ENCODE assay signal across 8 cellular contexts in the genomic region with DNA sequence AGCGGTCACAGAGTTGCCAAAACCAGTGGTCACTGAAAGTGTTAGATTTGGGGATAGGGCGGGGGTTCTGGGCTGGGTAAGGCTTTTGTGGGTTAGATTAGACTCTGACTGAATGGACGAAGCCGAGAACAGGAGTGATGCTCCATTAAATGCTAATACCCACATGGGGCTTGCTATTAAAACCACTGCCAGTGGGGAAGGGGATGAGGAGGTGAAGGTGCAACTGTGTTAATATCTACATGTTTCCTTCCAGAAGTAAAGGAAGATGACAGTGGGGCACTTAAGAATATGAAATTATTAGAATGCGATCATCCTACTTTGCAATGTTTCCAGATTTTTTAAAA. TPM values are rescaled to one million over a fixed set of nuclear protein-coding genes. Genes with fewer than 3 reads are reported as not detected.
A peak's percentile ranks its signal among the peaks of the same experiment; 100 is the strongest.
DNase-seq lines count a peak whose midpoint lies in the region; ATAC-seq lines count a peak whose summit lies in the region.

No MANE protein-coding gene starts in this region.

- H3K4me1 Mint-ChIP-seq in activated CD4-positive, alpha-beta T cell treated with anti-CD3 and anti-CD28 coated beads for 36 hours, result peaks cover 13% of the 10 kb centered on the region
- peaks cover 23% of the 10 kb centered on the region for H3K4me1 Mint-ChIP-seq in activated naive CD8-positive, alpha-beta T cell treated with anti-CD3 and anti-CD28 coated beads, Interleukin-2, amount 50 U/mL, for 24 hours
- peaks cover 28 to 40% of the 10 kb centered on the region in 2 donors for H3K4me1 Mint-ChIP-seq in immature natural killer cell

- peak; percentile 32 for ATAC-seq in activated CD4-positive, alpha-beta T cell treated with anti-CD3 and anti-CD28 coated beads for 36 hours
- ATAC-seq in HG03354 (IDR thresholded peaks at IDR 0.05; ENCODE audit: poor library complexity, severe bottlenecking, unreplicated experiment), result peak; percentile 37
- no peak for ATAC-seq in activated naive CD8-positive, alpha-beta T cell treated with anti-CD3 and anti-CD28 coated beads, Interleukin-2, amount 50 U/mL, for 24 hours

- no peak for DNase-seq in activated CD4-positive, alpha-beta T cell treated with anti-CD3 and anti-CD28 coated beads for 36 hours
- no peak for DNase-seq in activated CD4-positive, alpha-beta T cell treated with anti-CD3 and anti-CD28 coated beads for 4 hours
- no peak for DNase-seq in activated naive CD8-positive, alpha-beta T cell treated with anti-CD3 and anti-CD28 coated beads, Interleukin-2, amount 50 U/mL, for 24 hours
- DNase-seq in immature natural killer cell, result no peak
- DNase-seq in substantia nigra (lab: John Stamatoyannopoulos, UW), result no peak
- no peak for DNase-seq in AG20443 (ENCODE audit: low spot score)
- DNase-seq in G401 (ENCODE audit: low spot score), result no peak

- H3K27ac ChIP-seq in substantia nigra (ENCODE audit: low read depth, low read length, poor library complexity, severe bottlenecking), result peak overlapping the region; percentile 92

- peaks cover 49% of the 10 kb centered on the region for H3K9me3 Mint-ChIP-seq in activated CD4-positive, alpha-beta T cell treated with anti-CD3 and anti-CD28 coated beads for 36 hours (ENCODE audit: low read depth)
- H3K9me3 Mint-ChIP-seq in activated naive CD8-positive, alpha-beta T cell treated with anti-CD3 and anti-CD28 coated beads, Interleukin-2, amount 50 U/mL, for 24 hours, result peaks cover 53% of the 10 kb centered on the region
- H3K9me3 Mint-ChIP-seq in immature natural killer cell, result peaks cover 23 to 66% (median 55%) of the 10 kb centered on the region in 6 donors

- POLR2A ChIA-PET in activated CD4-positive, alpha-beta T cell treated with anti-CD3 and anti-CD28 coated beads for 36 hours (lab: Charles Lee), result interaction anchor here (0.8 kb wide), 1 partner anchor 45 kb away, joined by 4 read pairs; no protein-coding TSS in a partner anchor

- H3K27me3 Mint-ChIP-seq in activated CD4-positive, alpha-beta T cell treated with anti-CD3 and anti-CD28 coated beads for 36 hours, result no peaks in the 10 kb centered on the region
- H3K27me3 Mint-ChIP-seq in activated naive CD8-positive, alpha-beta T cell treated with anti-CD3 and anti-CD28 coated beads, Interleukin-2, amount 50 U/mL, for 24 hours, result no peaks in the 10 kb centered on the region
- peaks cover 8 to 9% (median 9%) of the 10 kb centered on the region in 3 donors for H3K27me3 Mint-ChIP-seq in immature natural killer cell (ENCODE audit: low read depth in 3 of 3)

- H3K4me3 Mint-ChIP-seq in activated CD4-positive, alpha-beta T cell treated with anti-CD3 and anti-CD28 coated beads for 36 hours, result peak overlapping the region; percentile 81
- H3K4me3 Mint-ChIP-seq in activated naive CD8-positive, alpha-beta T cell treated with anti-CD3 and anti-CD28 coated beads, Interleukin-2, amount 50 U/mL, for 24 hours, result peak overlapping the region; percentile 92
- H3K4me3 Mint-ChIP-seq in immature natural killer cell, result peak overlapping the region; percentile 88 to 97 (median 92)

- CTCF ChIA-PET in activated CD4-positive, alpha-beta T cell treated with anti-CD3 and anti-CD28 coated beads for 36 hours (lab: Charles Lee), result interaction anchor here (0.7 kb wide), 1 partner anchor 663 kb away, joined by 4 read pairs; no protein-coding TSS in a partner anchor

- in situ Hi-C loops in G401 (cut with HindIII; ENCODE audit: low sequenced_read_pairs), result no loop called here

- intact Hi-C loops in activated CD4-positive, alpha-beta T cell treated with anti-CD3 and anti-CD28 coated beads for 36 hours (cut with DNase I, micrococcal nuclease), result loop anchor here (1.0 to 10.0 kb wide), 7 partner anchors 20 to 324 kb away; partner anchors contain the start of genes ZNF432 (in 2 of the 2), PPP2R1A (in 1 of the 2), ZNF350 (in 1 of the 2) and ZNF615 (in 1 of the 2)

- peak overlapping the region; percentile 88 for H3K27ac Mint-ChIP-seq in activated CD4-positive, alpha-beta T cell treated with anti-CD3 and anti-CD28 coated beads for 36 hours
- H3K27ac Mint-ChIP-seq in activated naive CD8-positive, alpha-beta T cell treated with anti-CD3 and anti-CD28 coated beads, Interleukin-2, amount 50 U/mL, for 24 hours, result peak overlapping the region; percentile 94
- peak overlapping the region; percentile 92 to 97 (median 94) for H3K27ac Mint-ChIP-seq in immature natural killer cell

- H3K36me3 Mint-ChIP-seq in activated CD4-positive, alpha-beta T cell treated with anti-CD3 and anti-CD28 coated beads for 36 hours (ENCODE audit: low read depth), result peaks cover 75% of the 10 kb centered on the region
- H3K36me3 Mint-ChIP-seq in activated naive CD8-positive, alpha-beta T cell treated with anti-CD3 and anti-CD28 coated beads, Interleukin-2, amount 50 U/mL, for 24 hours (ENCODE audit: low read depth), result peaks cover 85% of the 10 kb centered on the region
- H3K36me3 Mint-ChIP-seq in immature natural killer cell, result peaks cover 39 to 54% (median 43%) of the 10 kb centered on the region in 3 donors

RNA-seq across cellular contexts. Expression of gene ZNF614, which starts 0.6 kb away (rescaled TPM):
- total RNA-seq in activated CD4-positive, alpha-beta T cell treated with anti-CD3 and anti-CD28 coated beads for 36 hours, result 10 to 100 TPM in 1 of 2 experiments, 1 to 10 TPM in 1; 9.4 to 10.6 TPM
- 1 to 10 TPM; 5.2 to 6.7 (median 6.1) TPM for polyA plus RNA-seq in immature natural killer cell
- total RNA-seq in G401 (2014; rRNA removed; shearing (Covaris generic)), result 7.3 and 20.3 TPM in 2 replicates

RNA-seq across cellular contexts. Expression of gene ZNF432, which starts 19.9 kb away (rescaled TPM):
- total RNA-seq in activated CD4-positive, alpha-beta T cell treated with anti-CD3 and anti-CD28 coated beads for 36 hours, result 10 to 100 TPM; 11.5 to 12.8 TPM
- 1 to 10 TPM in 2 of 3 donors, under 1 TPM in 1; 0.31 to 9.2 (median 3.6) TPM for polyA plus RNA-seq in immature natural killer cell
- 6.5 and 14.4 TPM in 2 replicates for total RNA-seq in G401 (2014; rRNA removed; shearing (Covaris generic))

RNA-seq across cellular contexts. Expression of gene ZNF615, which starts 20.7 kb away (rescaled TPM):
- total RNA-seq in activated CD4-positive, alpha-beta T cell treated with anti-CD3 and anti-CD28 coated beads for 36 hours, result 1 to 10 TPM; 8.7 to 9.0 TPM
- polyA plus RNA-seq in immature natural killer cell, result 1 to 10 TPM; 4.1 to 9.8 (median 8.9) TPM
- 0.62 and 9.8 TPM in 2 replicates for total RNA-seq in G401 (2014; rRNA removed; shearing (Covaris generic))

RNA-seq across cellular contexts. Expression of gene ZNF350, which starts 42.1 kb away (rescaled TPM):
- total RNA-seq in activated CD4-positive, alpha-beta T cell treated with anti-CD3 and anti-CD28 coated beads for 36 hours, result 1 to 10 TPM; 7.1 to 7.9 TPM
- polyA plus RNA-seq in immature natural killer cell, result 10 to 100 TPM; 15.3 to 23.1 (median 22.6) TPM
- 1.8 and 4.7 TPM in 2 replicates for total RNA-seq in G401 (2014; rRNA removed; shearing (Covaris generic))
